ENCODE assay signal across 31 cellular contexts in genomic region chr14:22875003-22875747, GRCh38. TPM values are rescaled to one million over a fixed set of nuclear protein-coding genes. Genes with fewer than 3 reads are reported as not detected.
"Had no signal": no experiment of that assay in that cellular context is flagged by ENCODE, and none has a peak within 500 bp of the region (broad histone marks: within the 10 kb centered on the region; RNA-seq: fewer than 3 reads in every experiment).

No MANE protein-coding gene starts in this region.

- H3K27ac ChIP-seq: adrenal gland, ascending aorta, cardiac muscle cell, gastroesophageal sphincter, hepatocyte, thoracic aorta, uterus had no signal

- H3K9me3 Mint-ChIP-seq: activated B cell treated with CpG ODN at 0.5 μM for 24 hours; activated naive CD8-positive, alpha-beta T cell treated with anti-CD3 and anti-CD28 coated beads for 36 hours; activated T-cell treated with anti-CD3 and anti-CD28 coated beads, Interleukin-2, amount 50 U/mL, for 72 hours; effector memory CD8-positive, alpha-beta T cell; mesothelial cell of epicardium; naive B cell; nephron progenitor cell; stimulated activated naive CD8-positive, alpha-beta T cell treated with anti-CD3 and anti-CD28 coated beads, Interleukin-15, Interleukin-2, amounts not matched to agents 100 ng/mL and 50 ng/mL, for 24 hours; T-cell; T-helper 2 cell treated with Interferon-gamma antibody and Interleukin-4, amounts not matched to agents 5 μg/mL and 100 μg/mL, for 36 hours had no signal

- H3K27me3 Mint-ChIP-seq: activated B cell treated with CpG ODN at 0.5 μM for 24 hours; activated naive CD8-positive, alpha-beta T cell treated with anti-CD3 and anti-CD28 coated beads for 36 hours; effector memory CD8-positive, alpha-beta T cell; naive B cell; stimulated activated naive CD8-positive, alpha-beta T cell treated with anti-CD3 and anti-CD28 coated beads, Interleukin-15, Interleukin-2, amounts not matched to agents 100 ng/mL and 50 ng/mL, for 24 hours; T-cell had no signal

- H3K4me2 ChIP-seq: hepatocyte had no signal

- H3K36me3 ChIP-seq: uterus had no signal

- H3K4me3 Mint-ChIP-seq: activated B cell treated with CpG ODN at 0.5 μM for 24 hours; activated naive CD8-positive, alpha-beta T cell treated with anti-CD3 and anti-CD28 coated beads for 36 hours; activated T-cell treated with anti-CD3 and anti-CD28 coated beads, Interleukin-2, amount 50 U/mL, for 72 hours; effector memory CD8-positive, alpha-beta T cell; mesothelial cell of epicardium; nephron progenitor cell; stimulated activated naive CD8-positive, alpha-beta T cell treated with anti-CD3 and anti-CD28 coated beads, Interleukin-15, Interleukin-2, amounts not matched to agents 100 ng/mL and 50 ng/mL, for 24 hours; T-helper 2 cell treated with Interferon-gamma antibody and Interleukin-4, amounts not matched to agents 5 μg/mL and 100 μg/mL, for 36 hours had no signal

- H3K4me3 ChIP-seq: adrenal gland, ascending aorta, cardiac muscle cell, gastroesophageal sphincter, hepatocyte, spleen, thoracic aorta, uterus had no signal

- H3K27me3 ChIP-seq: adrenal gland, ascending aorta, cardiac muscle cell, gastroesophageal sphincter, hepatocyte, spleen, uterus had no signal

- H2AFZ ChIP-seq: hepatocyte had no signal

- ATAC-seq: activated T-cell treated with anti-CD3 and anti-CD28 coated beads, Interleukin-2, amount 50 U/mL, for 72 hours; effector memory CD8-positive, alpha-beta T cell; gastroesophageal sphincter; left cardiac atrium; left ventricle myocardium superior; right cardiac atrium; T-cell had no signal

- H3K27ac Mint-ChIP-seq: activated B cell treated with CpG ODN at 0.5 μM for 24 hours; activated naive CD8-positive, alpha-beta T cell treated with anti-CD3 and anti-CD28 coated beads for 36 hours; activated T-cell treated with anti-CD3 and anti-CD28 coated beads, Interleukin-2, amount 50 U/mL, for 72 hours; mesothelial cell of epicardium; stimulated activated naive CD8-positive, alpha-beta T cell treated with anti-CD3 and anti-CD28 coated beads, Interleukin-15, Interleukin-2, amounts not matched to agents 100 ng/mL and 50 ng/mL, for 24 hours; T-helper 2 cell treated with Interferon-gamma antibody and Interleukin-4, amounts not matched to agents 5 μg/mL and 100 μg/mL, for 36 hours had no signal

- H3K9me3 ChIP-seq: adrenal gland, ascending aorta, gastroesophageal sphincter, spleen, thoracic aorta, uterus had no signal

- DNase-seq: activated B cell treated with CpG ODN at 0.5 μM for 24 hours; activated CD4-positive, alpha-beta T cell treated with anti-CD3 and anti-CD28 coated beads, Interleukin-2, amount 50 U/mL, for 4 hours; activated effector memory CD4-positive, alpha-beta T cell treated with Interleukin-2 at 50 U/mL for 16 hours; activated naive CD4-positive, alpha-beta T cell treated with Interleukin-2 at 50 U/mL for 16 hours; activated naive CD8-positive, alpha-beta T cell treated with anti-CD3 and anti-CD28 coated beads for 36 hours; activated T-cell treated with anti-CD3 and anti-CD28 coated beads for 4 hours; activated T-cell treated with anti-CD3 and anti-CD28 coated beads, Interleukin-2, amount 50 U/mL, for 72 hours; cortex of kidney; effector memory CD8-positive, alpha-beta T cell; islet precursor cell; left cardiac atrium; left ventricle myocardium superior; mammary epithelial cell; naive B cell; nephron progenitor cell; nucleus accumbens; right cardiac atrium; spleen; T-cell; trophoblast cell; uterus had no signal

- FAIRE-seq: endothelial cell of umbilical vein had no signal

RNA-seq across cellular contexts. Expression of gene REM2, which starts 7.8 kb away (rescaled TPM):
- total RNA-seq: left ventricle myocardium superior had no signal
- polyA plus RNA-seq: endothelial cell of umbilical vein had no signal
